Comparison of ENCODE assay signal across 15 cellular contexts in genomic region chr13:28185256-28185655, GRCh38.
"Had no signal": no experiment of that assay in that cellular context is flagged by ENCODE, and none has a peak within 500 bp of the region (broad histone marks: within the 10 kb centered on the region; RNA-seq: fewer than 3 reads in every experiment).

No MANE protein-coding gene starts in this region.

- H3K27ac Mint-ChIP-seq: activated CD4-positive, alpha-beta memory T cell treated with anti-CD3 and anti-CD28 coated beads for 36 hours; activated T-helper 1 cell treated with anti-CD3 and anti-CD28 coated beads, Interleukin-12 subunit alpha, Interleukin-12 subunit beta, Interleukin-2, Interleukin-4 antibody, amounts not matched to agents 30 ng/mL and 10 ng/mL and 1 ng/mL, durations not matched to agents 14 hours and 24 hours and 36 hours; brain; dendritic cell treated with granulocyte-macrophage colony-stimulating factor and Interleukin-4, amounts not matched to agents 40 ng/mL and 50 ng/mL, for 4 days; neural progenitor cell had no signal

- DNase-seq: activated CD4-positive, alpha-beta memory T cell treated with anti-CD3 and anti-CD28 coated beads for 36 hours; activated naive CD4-positive, alpha-beta T cell treated with Interleukin-2 at 50 U/mL for 16 hours; esophagus squamous epithelium; foreskin melanocyte; head of caudate nucleus; SW 1271; thyroid gland had no signal

- H3K9me3 Mint-ChIP-seq: activated CD4-positive, alpha-beta memory T cell treated with anti-CD3 and anti-CD28 coated beads for 36 hours; activated T-helper 1 cell treated with anti-CD3 and anti-CD28 coated beads, Interleukin-12 subunit alpha, Interleukin-12 subunit beta, Interleukin-2, Interleukin-4 antibody, amounts not matched to agents 30 ng/mL and 10 ng/mL and 1 ng/mL, durations not matched to agents 14 hours and 24 hours and 36 hours; brain; dendritic cell treated with granulocyte-macrophage colony-stimulating factor and Interleukin-4, amounts not matched to agents 40 ng/mL and 50 ng/mL, for 4 days; neural progenitor cell had no signal

- H3K4me2 ChIP-seq: neural progenitor cell had no signal

- H3K27me3 ChIP-seq: esophagus squamous epithelium, neural progenitor cell, thyroid gland had no signal

- H3K4me1 ChIP-seq: esophagus squamous epithelium, parathyroid adenoma had no signal

- H3K9ac ChIP-seq: neural progenitor cell, parathyroid adenoma had no signal

- H3K36me3 ChIP-seq: neural progenitor cell, thyroid gland had no signal

- FAIRE-seq: keratinocyte, urothelium cell line had no signal

- H2AFZ ChIP-seq: neural progenitor cell, parathyroid adenoma had no signal

- H3K4me3 Mint-ChIP-seq: activated CD4-positive, alpha-beta memory T cell treated with anti-CD3 and anti-CD28 coated beads for 36 hours; activated T-helper 1 cell treated with anti-CD3 and anti-CD28 coated beads, Interleukin-12 subunit alpha, Interleukin-12 subunit beta, Interleukin-2, Interleukin-4 antibody, amounts not matched to agents 30 ng/mL and 10 ng/mL and 1 ng/mL, durations not matched to agents 14 hours and 24 hours and 36 hours; brain; dendritic cell treated with granulocyte-macrophage colony-stimulating factor and Interleukin-4, amounts not matched to agents 40 ng/mL and 50 ng/mL, for 4 days; neural progenitor cell had no signal

- H3K9me3 ChIP-seq: esophagus squamous epithelium, thyroid gland had no signal

- H3K27me3 Mint-ChIP-seq: activated CD4-positive, alpha-beta memory T cell treated with anti-CD3 and anti-CD28 coated beads for 36 hours; brain; dendritic cell treated with granulocyte-macrophage colony-stimulating factor and Interleukin-4, amounts not matched to agents 40 ng/mL and 50 ng/mL, for 4 days had no signal

- H3K4me3 ChIP-seq: esophagus squamous epithelium, neural progenitor cell, skin epidermis, thyroid gland had no signal

- H3K4me1 Mint-ChIP-seq: neural progenitor cell had no signal

- H3K79me2 ChIP-seq: parathyroid adenoma had no signal

- H3K27ac ChIP-seq: esophagus squamous epithelium, neural progenitor cell, parathyroid adenoma, skin epidermis, thyroid gland had no signal
